In the genomic region with DNA sequence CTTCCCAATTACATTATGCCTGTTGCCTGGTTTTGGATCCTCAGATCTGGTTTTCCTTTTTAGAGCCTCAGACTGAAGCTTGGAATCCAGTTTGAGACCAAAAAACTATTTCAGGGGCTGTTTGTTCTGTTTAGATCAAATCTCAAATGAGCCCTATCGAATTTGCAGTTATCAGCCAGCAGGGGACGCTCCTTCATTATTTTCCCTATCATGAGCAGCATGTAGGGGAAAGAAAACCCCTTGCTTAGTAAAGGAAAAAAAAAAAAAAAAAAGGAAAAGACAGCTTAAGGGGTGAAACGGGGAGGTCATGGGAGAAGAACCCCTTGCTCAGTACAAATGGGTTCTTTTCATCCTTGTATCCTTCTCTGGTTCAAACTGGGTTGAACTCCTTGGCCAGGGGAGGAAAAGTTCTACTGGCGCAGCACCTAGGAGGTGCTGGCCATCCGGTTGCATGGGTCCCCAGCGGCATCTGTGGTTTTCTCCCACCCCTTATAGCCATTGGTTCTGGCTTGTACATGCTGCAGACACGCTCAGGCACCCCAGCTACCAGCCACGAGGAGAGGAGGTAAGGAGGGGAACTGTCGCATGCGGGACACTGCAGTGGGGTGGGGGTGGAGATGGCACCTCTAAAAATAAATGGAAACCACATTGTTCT, we compare ENCODE assay signal across 2 cellular contexts.
A peak's percentile ranks its signal among the peaks of the same experiment; 100 is the strongest.
TF ChIP-seq lines count a peak whose summit lies in the region.

No MANE protein-coding gene starts in this region.

TF ChIP-seq in HepG2, 621 proteins besides CTCF, POLR2A, EP300 and RAD21:
- TF ChIP-seq NBN (conservative IDR thresholded peaks at IDR 0.05) = no peak
- peak; percentile 50 for TF ChIP-seq SMC3 (IDR thresholded peaks at IDR 0.05; ENCODE audit: low read length)
- peak; percentile 43 for TF ChIP-seq STAG1 (CRISPR knock-in tag; IDR thresholded peaks at IDR 0.05)
- TF ChIP-seq, protein P1, sequence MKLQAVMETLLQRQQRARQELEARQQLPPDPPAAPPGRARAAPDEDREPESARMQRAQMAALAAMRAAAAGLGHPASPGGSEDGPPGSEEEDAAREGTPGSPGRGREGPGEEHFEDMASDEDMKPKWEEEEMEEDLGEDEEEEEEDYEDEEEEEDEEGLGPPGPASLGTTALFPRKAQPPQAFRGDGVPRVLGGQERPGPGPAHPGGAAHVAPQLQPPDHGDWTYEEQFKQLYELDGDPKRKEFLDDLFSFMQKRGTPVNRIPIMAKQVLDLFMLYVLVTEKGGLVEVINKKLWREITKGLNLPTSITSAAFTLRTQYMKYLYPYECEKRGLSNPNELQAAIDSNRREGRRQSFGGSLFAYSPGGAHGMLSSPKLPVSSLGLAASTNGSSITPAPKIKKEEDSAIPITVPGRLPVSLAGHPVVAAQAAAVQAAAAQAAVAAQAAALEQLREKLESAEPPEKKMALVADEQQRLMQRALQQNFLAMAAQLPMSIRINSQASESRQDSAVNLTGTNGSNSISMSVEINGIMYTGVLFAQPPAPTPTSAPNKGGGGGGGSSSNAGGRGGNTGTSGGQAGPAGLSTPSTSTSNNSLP (IDR thresholded peaks at IDR 0.05; ENCODE audit: low read depth, low read length) = peak; percentile 62; the same call in 1 of the 2 replicates
- TF ChIP-seq XBP1 (CRISPR knock-in tag; IDR thresholded peaks at IDR 0.05) = no peak
- no peak for TF ChIP-seq PHF20 (CRISPR knock-in tag; IDR thresholded peaks at IDR 0.05)

TF ChIP-seq in endothelial cell of umbilical vein, 7 proteins besides CTCF, POLR2A, EP300 and RAD21:
- TF ChIP-seq MYC (IDR thresholded peaks at IDR 0.05; ENCODE audit: low read depth, low read length) = no peak
- TF ChIP-seq FOS (IDR thresholded peaks at IDR 0.05; ENCODE audit: borderline replicate concordance, insufficient read depth, low read length) = no peak
- no peak for TF ChIP-seq JUN (IDR thresholded peaks at IDR 0.05; ENCODE audit: borderline replicate concordance, insufficient read depth, insufficient read length, low read depth)
- TF ChIP-seq POLR2AphosphoS5 (IDR thresholded peaks at IDR 0.05; ENCODE audit: insufficient read depth, low read depth, low read length) = no peak
- no peak for TF ChIP-seq EZH2 (IDR thresholded peaks at IDR 0.05; ENCODE audit: borderline replicate concordance, low read depth, low read length, severe bottlenecking)
- no peak for TF ChIP-seq GATA2 (IDR thresholded peaks at IDR 0.05; ENCODE audit: insufficient read depth, insufficient read length, low read depth, low read length)
- TF ChIP-seq, protein P2, sequence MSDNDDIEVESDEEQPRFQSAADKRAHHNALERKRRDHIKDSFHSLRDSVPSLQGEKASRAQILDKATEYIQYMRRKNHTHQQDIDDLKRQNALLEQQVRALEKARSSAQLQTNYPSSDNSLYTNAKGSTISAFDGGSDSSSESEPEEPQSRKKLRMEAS (IDR thresholded peaks at IDR 0.05; ENCODE audit: insufficient read depth, insufficient read length) = no peak
